Comparison of ENCODE assay signal across 31 cellular contexts in genomic region chr15:53389271-53389670, GRCh38.
"Had no signal": no experiment of that assay in that cellular context is flagged by ENCODE, and none has a peak within 500 bp of the region (broad histone marks: within the 10 kb centered on the region; RNA-seq: fewer than 3 reads in every experiment).

No MANE protein-coding gene starts in this region.

- ATAC-seq: activated CD4-positive, CD25-positive, alpha-beta regulatory T cell treated with anti-CD3 and anti-CD28 coated beads, Interleukin-2, amount 50 U/mL, for 24 hours; activated CD8-positive, alpha-beta T cell treated with anti-CD3 and anti-CD28 coated beads for 36 hours; esophagus mucosa; heart left ventricle; T-cell had no signal

- H3K4me1 ChIP-seq: ascending aorta, breast epithelium, colonic mucosa, heart left ventricle had no signal

- H3K4me3 Mint-ChIP-seq: activated B cell treated with CpG ODN at 0.5 μM for 24 hours; activated CD8-positive, alpha-beta T cell treated with anti-CD3 and anti-CD28 coated beads for 36 hours; activated naive CD4-positive, alpha-beta T cell treated with anti-CD3 and anti-CD28 coated beads for 36 hours; activated naive CD4-positive, alpha-beta T cell treated with anti-CD3 and anti-CD28 coated beads, Interleukin-2, amount 50 U/mL, for 24 hours; activated naive CD8-positive, alpha-beta T cell treated with anti-CD3 and anti-CD28 coated beads, Interleukin-2, amount 10 ng/mL, durations not matched to agents 7 days and 5 days; activated T-helper 1 cell treated with anti-CD3 and anti-CD28 coated beads, Interleukin-12 subunit alpha, Interleukin-12 subunit beta, Interleukin-2, Interleukin-4 antibody, amounts not matched to agents 30 ng/mL and 10 ng/mL and 1 ng/mL, durations not matched to agents 14 hours and 24 hours and 36 hours; T-cell; T-helper 1 cell treated with Interleukin-12 subunit alpha and Interleukin-12 subunit beta and Interleukin-4 antibody, amounts not matched to agents 30 μg/mL and 1 μg/mL, for 36 hours; T-helper 2 cell treated with Interferon-gamma antibody and Interleukin-4, amounts not matched to agents 5 μg/mL and 100 μg/mL, for 36 hours had no signal

- H3K27ac ChIP-seq: ascending aorta, breast epithelium, cardiac muscle cell, colonic mucosa, heart left ventricle, WERI-Rb-1 had no signal

- H3K27ac Mint-ChIP-seq: activated B cell treated with CpG ODN at 0.5 μM for 24 hours; activated CD8-positive, alpha-beta T cell treated with anti-CD3 and anti-CD28 coated beads for 36 hours; activated naive CD4-positive, alpha-beta T cell treated with anti-CD3 and anti-CD28 coated beads for 36 hours; activated naive CD4-positive, alpha-beta T cell treated with anti-CD3 and anti-CD28 coated beads, Interleukin-2, amount 50 U/mL, for 24 hours; activated naive CD8-positive, alpha-beta T cell treated with anti-CD3 and anti-CD28 coated beads, Interleukin-2, amount 10 ng/mL, durations not matched to agents 7 days and 5 days; activated T-helper 1 cell treated with anti-CD3 and anti-CD28 coated beads, Interleukin-12 subunit alpha, Interleukin-12 subunit beta, Interleukin-2, Interleukin-4 antibody, amounts not matched to agents 30 ng/mL and 10 ng/mL and 1 ng/mL, durations not matched to agents 14 hours and 24 hours and 36 hours; activated T-helper 2 cell treated with anti-CD3 and anti-CD28 coated beads, Interferon-gamma antibody, Interleukin-2, Interleukin-4, amounts not matched to agents 10 μg/mL and 5 μg/mL and 100 μg/mL, durations not matched to agents 14 hours and 24 hours and 36 hours; T-cell; T-helper 1 cell treated with Interleukin-12 subunit alpha and Interleukin-12 subunit beta and Interleukin-4 antibody, amounts not matched to agents 30 μg/mL and 1 μg/mL, for 36 hours; T-helper 2 cell treated with Interferon-gamma antibody and Interleukin-4, amounts not matched to agents 5 μg/mL and 100 μg/mL, for 36 hours had no signal

- H3K4me1 Mint-ChIP-seq: activated B cell treated with CpG ODN at 0.5 μM for 24 hours; activated naive CD4-positive, alpha-beta T cell treated with anti-CD3 and anti-CD28 coated beads, Interleukin-2, amount 50 U/mL, for 24 hours; activated naive CD8-positive, alpha-beta T cell treated with anti-CD3 and anti-CD28 coated beads, Interleukin-2, amount 10 ng/mL, durations not matched to agents 7 days and 5 days; T-cell had no signal

- DNase-seq: activated B cell treated with CpG ODN at 0.5 μM for 24 hours; activated CD4-positive, alpha-beta T cell treated with anti-CD3 and anti-CD28 coated beads for 48 hours; activated CD4-positive, alpha-beta T cell treated with anti-CD3 and anti-CD28 coated beads, Interleukin-2, amount 50 U/mL, for 1 hour; activated CD4-positive, alpha-beta T cell treated with anti-CD3 and anti-CD28 coated beads, Interleukin-2, amount 50 U/mL, for 48 hours; activated CD8-positive, alpha-beta memory T cell treated with anti-CD3 and anti-CD28 coated beads for 24 hours; activated CD8-positive, alpha-beta T cell treated with anti-CD3 and anti-CD28 coated beads for 36 hours; activated effector memory CD4-positive, alpha-beta T cell treated with anti-CD3 and anti-CD28 coated beads, Interleukin-2, amount 50 U/mL, for 16 hours; activated naive CD4-positive, alpha-beta T cell treated with anti-CD3 and anti-CD28 coated beads for 36 hours; activated naive CD8-positive, alpha-beta T cell treated with anti-CD3 and anti-CD28 coated beads, Interleukin-2, amount 10 ng/mL, durations not matched to agents 7 days and 5 days; activated T-cell treated with anti-CD3 and anti-CD28 coated beads, Interleukin-2, amount 50 U/mL, for 1 hour; activated T-cell treated with anti-CD3 and anti-CD28 coated beads, Interleukin-2, amount 50 U/mL, for 48 hours; central memory CD4-positive, alpha-beta T cell; cerebellar nuclear complex; colonic mucosa; effector CD8-positive, alpha-beta T cell; foreskin fibroblast; heart left ventricle; T-cell; T1000; WERI-Rb-1 had no signal

- H3K9me3 Mint-ChIP-seq: activated B cell treated with CpG ODN at 0.5 μM for 24 hours; activated CD8-positive, alpha-beta T cell treated with anti-CD3 and anti-CD28 coated beads for 36 hours; activated naive CD4-positive, alpha-beta T cell treated with anti-CD3 and anti-CD28 coated beads for 36 hours; activated naive CD8-positive, alpha-beta T cell treated with anti-CD3 and anti-CD28 coated beads, Interleukin-2, amount 10 ng/mL, durations not matched to agents 7 days and 5 days; activated T-helper 1 cell treated with anti-CD3 and anti-CD28 coated beads, Interleukin-12 subunit alpha, Interleukin-12 subunit beta, Interleukin-2, Interleukin-4 antibody, amounts not matched to agents 30 ng/mL and 10 ng/mL and 1 ng/mL, durations not matched to agents 14 hours and 24 hours and 36 hours; activated T-helper 2 cell treated with anti-CD3 and anti-CD28 coated beads, Interferon-gamma antibody, Interleukin-2, Interleukin-4, amounts not matched to agents 10 μg/mL and 5 μg/mL and 100 μg/mL, durations not matched to agents 14 hours and 24 hours and 36 hours; T-helper 1 cell treated with Interleukin-12 subunit alpha and Interleukin-12 subunit beta and Interleukin-4 antibody, amounts not matched to agents 30 μg/mL and 1 μg/mL, for 36 hours; T-helper 2 cell treated with Interferon-gamma antibody and Interleukin-4, amounts not matched to agents 5 μg/mL and 100 μg/mL, for 36 hours had no signal

- H3K27me3 ChIP-seq: ascending aorta, breast epithelium, cardiac muscle cell, colonic mucosa had no signal

- H3K36me3 Mint-ChIP-seq: activated naive CD4-positive, alpha-beta T cell treated with anti-CD3 and anti-CD28 coated beads, Interleukin-2, amount 50 U/mL, for 24 hours; activated naive CD8-positive, alpha-beta T cell treated with anti-CD3 and anti-CD28 coated beads, Interleukin-2, amount 10 ng/mL, durations not matched to agents 7 days and 5 days; brain; T-cell had no signal

- H3K9me3 ChIP-seq: ascending aorta, breast epithelium, colonic mucosa, heart left ventricle had no signal

- H3K36me3 ChIP-seq: ascending aorta, breast epithelium, cardiac muscle cell, colonic mucosa, heart left ventricle, WERI-Rb-1 had no signal

- H3K27me3 Mint-ChIP-seq: activated B cell treated with CpG ODN at 0.5 μM for 24 hours; activated CD8-positive, alpha-beta T cell treated with anti-CD3 and anti-CD28 coated beads for 36 hours; activated naive CD8-positive, alpha-beta T cell treated with anti-CD3 and anti-CD28 coated beads, Interleukin-2, amount 10 ng/mL, durations not matched to agents 7 days and 5 days had no signal

- H3K4me3 ChIP-seq: ascending aorta, breast epithelium, cardiac muscle cell, colonic mucosa, heart left ventricle had no signal
